14 cellular contexts compared by ENCODE assay signal in genomic region chr19:43502419-43502976, GRCh38. TPM values are rescaled to one million over a fixed set of nuclear protein-coding genes. Genes with fewer than 3 reads are reported as not detected.
DNase-seq lines count a peak whose midpoint lies in the region; ATAC-seq and TF ChIP-seq lines count a peak whose summit lies in the region.
"Had no signal": no experiment of that assay in that cellular context is flagged by ENCODE, and none has a peak within 500 bp of the region (broad histone marks: within the 10 kb centered on the region; RNA-seq: fewer than 3 reads in every experiment).

No MANE protein-coding gene starts in this region.

- peak overlapping the region; percentile 94 for H3K4me3 Mint-ChIP-seq in natural killer cell treated with Interleukin-12 subunit alpha and Interleukin-12 subunit beta and Interleukin-15 and Interleukin-18, amount 100 ng/mL, for 72 hours
- no peak overlapping the region for H3K4me3 Mint-ChIP-seq in natural killer cell
- peak overlapping the region; percentile 88 for H3K4me3 Mint-ChIP-seq in activated T-helper 1 cell treated with anti-CD3 and anti-CD28 coated beads, Interleukin-12 subunit alpha, Interleukin-12 subunit beta, Interleukin-2, Interleukin-4 antibody, amounts not matched to agents 30 ng/mL and 10 ng/mL and 1 ng/mL, durations not matched to agents 14 hours and 24 hours and 36 hours

- peak overlapping the region in 1 of 2 donors; percentile 84 for H3K27ac Mint-ChIP-seq in natural killer cell treated with Interleukin-12 subunit alpha and Interleukin-12 subunit beta and Interleukin-15 and Interleukin-18, amount 100 ng/mL, for 72 hours
- H3K27ac Mint-ChIP-seq in natural killer cell, result peak overlapping the region in 1 of 2 donors; percentile 93
- no peak overlapping the region for H3K27ac Mint-ChIP-seq in activated T-helper 1 cell treated with anti-CD3 and anti-CD28 coated beads, Interleukin-12 subunit alpha, Interleukin-12 subunit beta, Interleukin-2, Interleukin-4 antibody, amounts not matched to agents 30 ng/mL and 10 ng/mL and 1 ng/mL, durations not matched to agents 14 hours and 24 hours and 36 hours

- H3K36me3 ChIP-seq in iPS-15b (ENCODE audit: control insufficient read depth, insufficient read depth, low read length), result no peaks in the 10 kb centered on the region
- peaks cover 0 to 47% (median 3%) of the 10 kb centered on the region in 6 donors for H3K36me3 ChIP-seq in spleen

- no peak for TF ChIP-seq POLR2A in spleen (IDR thresholded peaks at IDR 0.05)

- 83 to 92% (median 87%) methylated on average over 23 of the region's 23 CpGs for WGBS in spleen, 5 donors

- intact Hi-C loops in natural killer cell (cut with micrococcal nuclease), result no loop called here
- intact Hi-C loops in activated T-helper 1 cell treated with anti-CD3 and anti-CD28 coated beads, Interleukin-12 subunit alpha, Interleukin-12 subunit beta, Interleukin-2, Interleukin-4 antibody, amounts not matched to agents 30 ng/mL and 10 ng/mL and 1 ng/mL, durations not matched to agents 14 hours and 24 hours and 36 hours (cut with micrococcal nuclease), result no loop called here
- intact Hi-C loops in spleen (cut with DNase I; ENCODE audit: low total_unique reads), result no loop called here

- H3K27ac ChIP-seq in spleen, result peak overlapping the region in 1 of 8 donors; percentile 90

- H3K9me3 ChIP-seq in iPS-15b (ENCODE audit: control insufficient read depth, insufficient read depth, low read length) (no peaks in the 10 kb centered on the region), spleen (no peaks in the 10 kb centered on the region)
- H3K9me3 ChIP-seq: vagina had no signal

- ATAC-seq in natural killer cell treated with Interleukin-12 subunit alpha and Interleukin-12 subunit beta and Interleukin-15 and Interleukin-18, amount 100 ng/mL, for 72 hours, result no peak
- ATAC-seq in natural killer cell (no peak), HG03025 (IDR thresholded peaks at IDR 0.05; ENCODE audit: low FRiP score, unreplicated experiment) (no peak)

- H3K4me1 ChIP-seq in iPS-15b (ENCODE audit: control insufficient read depth, insufficient read depth, low read length) (no peaks in the 10 kb centered on the region), spleen (peaks cover 9 to 45% (median 21%) of the 10 kb centered on the region in 6 donors)

- no peaks in the 10 kb centered on the region for H3K36me3 Mint-ChIP-seq in natural killer cell treated with Interleukin-12 subunit alpha and Interleukin-12 subunit beta and Interleukin-15 and Interleukin-18, amount 100 ng/mL, for 72 hours
- H3K36me3 Mint-ChIP-seq in natural killer cell, result no peaks in the 10 kb centered on the region
- H3K36me3 Mint-ChIP-seq in activated T-helper 1 cell treated with anti-CD3 and anti-CD28 coated beads, Interleukin-12 subunit alpha, Interleukin-12 subunit beta, Interleukin-2, Interleukin-4 antibody, amounts not matched to agents 30 ng/mL and 10 ng/mL and 1 ng/mL, durations not matched to agents 14 hours and 24 hours and 36 hours (ENCODE audit: low read depth), result peaks cover 20% of the 10 kb centered on the region

- no peak for DNase-seq in natural killer cell treated with Interleukin-12 subunit alpha and Interleukin-12 subunit beta and Interleukin-15 and Interleukin-18, amount 100 ng/mL, for 72 hours (ENCODE audit: low spot score)
- DNase-seq in natural killer cell, result no peak
- no peak for DNase-seq in activated T-helper 1 cell treated with anti-CD3 and anti-CD28 coated beads, Interleukin-12 subunit alpha, Interleukin-12 subunit beta, Interleukin-2, Interleukin-4 antibody, amounts not matched to agents 30 ng/mL and 10 ng/mL and 1 ng/mL, durations not matched to agents 14 hours and 24 hours and 36 hours (ENCODE audit: low spot score)
- no peak for DNase-seq in NCI-H69 (lab: John Stamatoyannopoulos, UW)
- DNase-seq in spleen, result no peak
- DNase-seq in nucleus accumbens (lab: John Stamatoyannopoulos, UW), result no peak
- DNase-seq: activated CD4-positive, alpha-beta T cell treated with anti-CD3 and anti-CD28 coated beads, Interleukin-2, amount 50 U/mL, for 4 hours; amniotic stem cell; NCI-H1417 treated with DMSO at 0.1 percent for 48 hours; small intestine had no signal

- H3K9ac ChIP-seq in iPS-15b (ENCODE audit: low read depth, low read length), result no peak overlapping the region

- H3K4me1 Mint-ChIP-seq in natural killer cell treated with Interleukin-12 subunit alpha and Interleukin-12 subunit beta and Interleukin-15 and Interleukin-18, amount 100 ng/mL, for 72 hours (ENCODE audit: low read depth in 2 of 2), result peaks cover 22 to 24% of the 10 kb centered on the region in 2 donors
- H3K4me1 Mint-ChIP-seq in natural killer cell, result peaks cover 21 to 31% of the 10 kb centered on the region in 2 donors
- peaks cover 18% of the 10 kb centered on the region for H3K4me1 Mint-ChIP-seq in activated T-helper 1 cell treated with anti-CD3 and anti-CD28 coated beads, Interleukin-12 subunit alpha, Interleukin-12 subunit beta, Interleukin-2, Interleukin-4 antibody, amounts not matched to agents 30 ng/mL and 10 ng/mL and 1 ng/mL, durations not matched to agents 14 hours and 24 hours and 36 hours (ENCODE audit: low read depth)

- H3K27me3 ChIP-seq in iPS-15b (ENCODE audit: control insufficient read depth, insufficient read depth, low read length) (peaks cover 27% of the 10 kb centered on the region), spleen (replicated peaks in 1 of 7) (no peaks in the 10 kb centered on the region)
- H3K27me3 ChIP-seq: vagina had no signal

- no peak for TF ChIP-seq CTCF in natural killer cell (IDR thresholded peaks at IDR 0.05)
- TF ChIP-seq CTCF in spleen (IDR thresholded peaks at IDR 0.05 in 8 of 11, conservative IDR thresholded peaks at IDR 0.05 in 3 of 11), result no peak

- H3K4me3 ChIP-seq in iPS-15b (ENCODE audit: low read depth, low read length) (peak overlapping the region; percentile 78), spleen (peak overlapping the region in 4 of 8 donors; percentile 6 to 90 (median 62))

- H3K9me3 Mint-ChIP-seq in natural killer cell treated with Interleukin-12 subunit alpha and Interleukin-12 subunit beta and Interleukin-15 and Interleukin-18, amount 100 ng/mL, for 72 hours, result no peaks in the 10 kb centered on the region
- H3K9me3 Mint-ChIP-seq in natural killer cell, result no peaks in the 10 kb centered on the region
- H3K9me3 Mint-ChIP-seq in activated T-helper 1 cell treated with anti-CD3 and anti-CD28 coated beads, Interleukin-12 subunit alpha, Interleukin-12 subunit beta, Interleukin-2, Interleukin-4 antibody, amounts not matched to agents 30 ng/mL and 10 ng/mL and 1 ng/mL, durations not matched to agents 14 hours and 24 hours and 36 hours, result no peaks in the 10 kb centered on the region

- no peaks in the 10 kb centered on the region for H3K27me3 Mint-ChIP-seq in natural killer cell treated with Interleukin-12 subunit alpha and Interleukin-12 subunit beta and Interleukin-15 and Interleukin-18, amount 100 ng/mL, for 72 hours
- no peaks in the 10 kb centered on the region for H3K27me3 Mint-ChIP-seq in natural killer cell (ENCODE audit: low read depth in 2 of 2)
- H3K27me3 Mint-ChIP-seq in activated T-helper 1 cell treated with anti-CD3 and anti-CD28 coated beads, Interleukin-12 subunit alpha, Interleukin-12 subunit beta, Interleukin-2, Interleukin-4 antibody, amounts not matched to agents 30 ng/mL and 10 ng/mL and 1 ng/mL, durations not matched to agents 14 hours and 24 hours and 36 hours (ENCODE audit: insufficient read depth), result no peaks in the 10 kb centered on the region

RNA-seq across cellular contexts. Expression of gene PHLDB3, which starts 2.0 kb away (rescaled TPM):
- 10 to 100 TPM; 10.5 to 18.7 TPM for total RNA-seq in natural killer cell treated with Interleukin-12 subunit alpha and Interleukin-12 subunit beta and Interleukin-15 and Interleukin-18, amount 100 ng/mL, for 72 hours
- total RNA-seq in natural killer cell (10 to 100 TPM; 24.5 to 24.9 (median 24.8) TPM), spleen (10 to 100 TPM in 5 of 7 donors, 1 to 10 TPM in 2; 8.0 to 23.0 (median 14.8) TPM)
- total RNA-seq in activated T-helper 1 cell treated with anti-CD3 and anti-CD28 coated beads, Interleukin-12 subunit alpha, Interleukin-12 subunit beta, Interleukin-2, Interleukin-4 antibody, amounts not matched to agents 30 ng/mL and 10 ng/mL and 1 ng/mL, durations not matched to agents 14 hours and 24 hours and 36 hours, result 26.8 and 28.7 TPM in 2 replicates
- polyA plus RNA-seq in spleen, result 10 to 100 TPM; 10.4 to 22.8 (median 17.4) TPM

RNA-seq across cellular contexts. Expression of gene ETHE1, which starts 24.5 kb away (rescaled TPM):
- 10 to 100 TPM; 41.7 to 70.4 TPM for total RNA-seq in natural killer cell treated with Interleukin-12 subunit alpha and Interleukin-12 subunit beta and Interleukin-15 and Interleukin-18, amount 100 ng/mL, for 72 hours
- total RNA-seq in natural killer cell (10 to 100 TPM; 22.0 to 25.6 (median 24.6) TPM), spleen (10 to 100 TPM; 25.3 to 53.4 (median 34.6) TPM)
- total RNA-seq in activated T-helper 1 cell treated with anti-CD3 and anti-CD28 coated beads, Interleukin-12 subunit alpha, Interleukin-12 subunit beta, Interleukin-2, Interleukin-4 antibody, amounts not matched to agents 30 ng/mL and 10 ng/mL and 1 ng/mL, durations not matched to agents 14 hours and 24 hours and 36 hours, result 55.1 and 55.4 TPM in 2 replicates
- 10 to 100 TPM; 20.2 to 42.8 (median 35.3) TPM for polyA plus RNA-seq in spleen

RNA-seq across cellular contexts. Expression of gene ZNF575, which starts 30.5 kb away (rescaled TPM):
- total RNA-seq in natural killer cell treated with Interleukin-12 subunit alpha and Interleukin-12 subunit beta and Interleukin-15 and Interleukin-18, amount 100 ng/mL, for 72 hours, result 1 to 10 TPM; 1.4 to 1.9 TPM
- total RNA-seq in natural killer cell (1 to 10 TPM; 1.9 to 5.4 (median 3.9) TPM), spleen (1 to 10 TPM in 5 of 7 donors, not detected in 2; 1.0 to 4.3 (median 2.4) TPM)
- total RNA-seq in activated T-helper 1 cell treated with anti-CD3 and anti-CD28 coated beads, Interleukin-12 subunit alpha, Interleukin-12 subunit beta, Interleukin-2, Interleukin-4 antibody, amounts not matched to agents 30 ng/mL and 10 ng/mL and 1 ng/mL, durations not matched to agents 14 hours and 24 hours and 36 hours, result 1.4 and 2.6 TPM in 2 replicates
- polyA plus RNA-seq in spleen, result 1 to 10 TPM in 1 of 3 donors, under 1 TPM in 2; 0.82 to 1.9 (median 0.87) TPM
- total RNA-seq: SK-MEL-5 had no signal

RNA-seq across cellular contexts. Expression of gene LYPD3, which starts 37.1 kb away (rescaled TPM):
- total RNA-seq in natural killer cell treated with Interleukin-12 subunit alpha and Interleukin-12 subunit beta and Interleukin-15 and Interleukin-18, amount 100 ng/mL, for 72 hours, result not detected
- total RNA-seq in natural killer cell, result 1 to 10 TPM; 1.3 to 2.4 (median 1.7) TPM
- 4.1 and 5.3 TPM in 2 replicates for total RNA-seq in activated T-helper 1 cell treated with anti-CD3 and anti-CD28 coated beads, Interleukin-12 subunit alpha, Interleukin-12 subunit beta, Interleukin-2, Interleukin-4 antibody, amounts not matched to agents 30 ng/mL and 10 ng/mL and 1 ng/mL, durations not matched to agents 14 hours and 24 hours and 36 hours
- 1 to 10 TPM in 6 of 7 donors, under 1 TPM in 1; 0.57 to 2.8 (median 1.4) TPM for total RNA-seq in spleen
- 1 to 10 TPM; 1.5 to 1.7 (median 1.6) TPM for polyA plus RNA-seq in spleen
